ENCODE assay signal across 13 cellular contexts in the genomic region with DNA sequence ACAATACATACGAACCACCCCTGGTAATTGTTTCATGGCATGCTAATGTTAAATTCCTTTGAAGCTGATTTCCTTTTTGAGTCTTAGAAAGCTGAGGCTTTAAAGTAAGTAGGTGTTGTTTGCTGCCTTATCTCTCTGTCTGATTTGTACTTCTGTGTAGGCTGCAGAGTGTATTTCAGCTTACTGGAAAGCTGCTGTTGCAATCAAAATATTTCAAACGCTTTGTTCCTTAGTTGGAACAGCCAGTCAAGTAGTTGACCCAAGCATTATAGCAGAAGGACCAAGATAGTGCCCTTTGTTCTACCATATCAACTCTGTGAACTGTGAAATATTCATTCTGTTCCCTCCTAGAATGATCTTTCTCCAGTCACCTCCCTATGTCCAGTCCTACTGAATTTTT. TPM values are rescaled to one million over a fixed set of nuclear protein-coding genes. Genes with fewer than 3 reads are reported as not detected.
DNase-seq lines count a peak whose midpoint lies in the region; TF ChIP-seq lines count a peak whose summit lies in the region.
"Had no signal": no experiment of that assay in that cellular context is flagged by ENCODE, and none has a peak within 500 bp of the region (broad histone marks: within the 10 kb centered on the region; RNA-seq: fewer than 3 reads in every experiment).

No MANE protein-coding gene starts in this region.

- peaks cover 0 to 36% (median 0%) of the 10 kb centered on the region in 4 donors for H3K4me1 ChIP-seq in Peyer's patch

- TF ChIP-seq POLR2A in Peyer's patch (IDR thresholded peaks at IDR 0.05): no peak

- H3K4me1 Mint-ChIP-seq in nephron: peaks cover 52% of the 10 kb centered on the region

- H3K4me3 Mint-ChIP-seq in nephron: peak overlapping the region; percentile 17 to 61 (median 58)
- H3K4me3 Mint-ChIP-seq: activated CD4-positive, alpha-beta memory T cell treated with anti-CD3 and anti-CD28 coated beads for 36 hours had no signal

- H3K36me3 Mint-ChIP-seq in nephron (ENCODE audit: low read depth): no peaks in the 10 kb centered on the region
- H3K36me3 Mint-ChIP-seq: activated CD4-positive, alpha-beta memory T cell treated with anti-CD3 and anti-CD28 coated beads for 36 hours had no signal

- H3K27ac Mint-ChIP-seq in nephron: peak overlapping the region; percentile 60 to 89 (median 87)
- H3K27ac Mint-ChIP-seq: activated CD4-positive, alpha-beta memory T cell treated with anti-CD3 and anti-CD28 coated beads for 36 hours had no signal

- TF ChIP-seq CTCF in Peyer's patch (IDR thresholded peaks at IDR 0.05): no peak
- TF ChIP-seq CTCF in fibroblast of the aortic adventitia (IDR thresholded peaks at IDR 0.05; ENCODE audit: insufficient read depth, low read length): no peak
- TF ChIP-seq CTCF in nephron (IDR thresholded peaks at IDR 0.05; ENCODE audit: unreplicated experiment in 3 of 3): no peak

- H3K27ac ChIP-seq in Peyer's patch: peak overlapping the region in 3 of 4 donors; percentile 2 to 18 (median 12)

- H3K4me3 ChIP-seq in Peyer's patch: peak overlapping the region in 1 of 4 donors; percentile 94
- no peak overlapping the region for H3K4me3 ChIP-seq in fibroblast of the aortic adventitia (ENCODE audit: low read depth, low read length)

- H3K9me3 ChIP-seq in Peyer's patch: no peaks in the 10 kb centered on the region

- H3K36me3 ChIP-seq in Peyer's patch: no peaks in the 10 kb centered on the region

- in situ Hi-C loops in ACHN (cut with HindIII; ENCODE audit: low pct_ligation_motif_present, low pct_unique_long_range_greater_than_20kb, low sequenced_read_pairs): no loop called here

- H3K27me3 ChIP-seq in Peyer's patch: no peaks in the 10 kb centered on the region

- peak; percentile 20 for DNase-seq in ACHN
- no peak for DNase-seq in Peyer's patch
- peak; percentile 5 for DNase-seq in fibroblast of the aortic adventitia (ENCODE audit: low read depth)
- DNase-seq in AG08395 (ENCODE audit: low spot score): no peak
- DNase-seq in stimulated activated CD4-positive, alpha-beta T cell treated with anti-CD3 and anti-CD28 coated beads, Interleukin-4, amount 100 ng/mL, for 24 hours: no peak
- DNase-seq in hypothalamus (lab: John Stamatoyannopoulos, UW): no peak
- DNase-seq in HPDE6-E6E7 (ENCODE audit: extremely low spot score): no peak
- DNase-seq: activated CD4-positive, alpha-beta memory T cell treated with anti-CD3 and anti-CD28 coated beads for 36 hours; activated naive CD4-positive, alpha-beta T cell treated with anti-CD3 and anti-CD28 coated beads, Interleukin-2, amount 50 U/mL, for 16 hours; NCI-H1436 treated with DMSO at 0.1 percent for 48 hours; RPMI8226; T-helper 9 cell had no signal

- no peaks in the 10 kb centered on the region for H3K9me3 Mint-ChIP-seq in nephron
- H3K9me3 Mint-ChIP-seq: activated CD4-positive, alpha-beta memory T cell treated with anti-CD3 and anti-CD28 coated beads for 36 hours had no signal

- H3K27me3 Mint-ChIP-seq in nephron (ENCODE audit: low read depth): peaks cover 28% of the 10 kb centered on the region

RNA-seq across cellular contexts. Expression of gene PKP2, which starts 3.1 kb away (rescaled TPM):
- total RNA-seq in Peyer's patch (100 to 1,000 TPM in 1 of 4 donors, 10 to 100 TPM in 3; 42.9 to 103 (median 64.8) TPM), fibroblast of the aortic adventitia (ENCODE audit: low replicate concordance) (0.45 and 16.1 TPM in 2 replicates)

Comparison
In these comparisons a context has a peak if more than half of its experiments do, and no peak if none do; other contexts are left out.
1. DNase-seq: peak in ACHN (single experiment) and fibroblast of the aortic adventitia (single experiment); none in Peyer's patch (0 of 3), AG08395 (single experiment), stimulated activated CD4-positive, alpha-beta T cell treated with anti-CD3 and anti-CD28 coated beads, Interleukin-4, amount 100 ng/mL, for 24 hours (single experiment), hypothalamus (0 of 51) and HPDE6-E6E7 (single experiment).